22 cellular contexts compared by ENCODE assay signal in the genomic region with DNA sequence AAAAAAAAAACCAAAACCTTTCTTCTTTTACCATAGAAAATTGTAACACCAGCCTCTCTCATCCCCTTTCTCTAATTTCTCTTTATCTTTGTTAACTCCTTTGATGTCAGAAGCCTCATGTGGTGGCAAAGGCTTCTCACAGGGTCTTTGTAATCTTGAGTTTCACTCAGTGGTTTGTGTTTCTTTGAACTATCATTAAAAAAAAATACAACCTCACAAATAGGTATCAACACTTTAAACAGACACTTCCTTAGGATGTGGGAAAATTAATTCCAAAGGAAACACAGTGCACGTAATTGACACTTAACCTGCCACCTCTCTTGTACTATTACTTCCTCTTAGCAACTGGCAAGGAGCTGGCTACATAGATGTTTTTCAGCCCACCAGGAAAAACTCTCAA.
DNase-seq lines count a peak whose midpoint lies in the region; ATAC-seq and TF ChIP-seq lines count a peak whose summit lies in the region.
"Had no signal": no experiment of that assay in that cellular context is flagged by ENCODE, and none has a peak within 500 bp of the region (broad histone marks: within the 10 kb centered on the region; RNA-seq: fewer than 3 reads in every experiment).

No MANE protein-coding gene starts in this region.

- H3K4me1 Mint-ChIP-seq in activated CD4-positive, alpha-beta T cell treated with anti-CD3 and anti-CD28 coated beads, Interleukin-2, amount 10 ng/mL, durations not matched to agents 24 days and 14 days, result peaks cover 41% of the 10 kb centered on the region
- peaks cover 11% of the 10 kb centered on the region for H3K4me1 Mint-ChIP-seq in T-helper 17 cell
- peaks cover 3 to 9% of the 10 kb centered on the region in 2 donors for H3K4me1 Mint-ChIP-seq in immature natural killer cell

- no peaks in the 10 kb centered on the region for H3K9me3 Mint-ChIP-seq in activated CD4-positive, alpha-beta T cell treated with anti-CD3 and anti-CD28 coated beads, Interleukin-2, amount 10 ng/mL, durations not matched to agents 24 days and 14 days
- H3K9me3 Mint-ChIP-seq in immature natural killer cell, result no peaks in the 10 kb centered on the region
- H3K9me3 Mint-ChIP-seq: mesothelial cell of epicardium, naive B cell had no signal

- no peaks in the 10 kb centered on the region for H3K9me3 ChIP-seq in DND-41 (ENCODE audit: insufficient read depth, low read length, severe bottlenecking)
- H3K9me3 ChIP-seq in T-helper 17 cell (ENCODE audit: control insufficient read depth, low read length, poor library complexity, severe bottlenecking), result no peaks in the 10 kb centered on the region
- H3K9me3 ChIP-seq: adrenal gland, body of pancreas, SJCRH30, transverse colon had no signal

- H3K4me1 ChIP-seq in DND-41 (ENCODE audit: insufficient read depth, low read length), result peaks cover 5% of the 10 kb centered on the region; the same call in 1 of the 2 replicates
- H3K4me1 ChIP-seq: body of pancreas, SJCRH30, transverse colon had no signal

- no peak overlapping the region for H3K9ac ChIP-seq in DND-41 (ENCODE audit: low read depth, low read length)

- no peak for DNase-seq in activated CD4-positive, alpha-beta T cell treated with anti-CD3 and anti-CD28 coated beads, Interleukin-2, amount 10 ng/mL, durations not matched to agents 24 days and 14 days
- no peak for DNase-seq in activated CD4-positive, alpha-beta T cell treated with anti-CD3 and anti-CD28 coated beads, Interleukin-2, amount 50 U/mL, for 1 hour
- DNase-seq in DND-41, result peak; percentile 40
- DNase-seq in T-helper 17 cell, result no peak
- DNase-seq in immature natural killer cell, result peak in 2 of 3 donors; percentile 9 to 10
- DNase-seq in NOMO-1 treated with dmso at 0.1 percent for 144 hours (lab: John Stamatoyannopoulos, UW; ENCODE audit: unreplicated experiment), result no peak
- DNase-seq in AG20443 (ENCODE audit: low spot score), result no peak
- no peak for DNase-seq in NOMO-1 treated with DMSO at 0.1 percent for 48 hours (lab: John Stamatoyannopoulos, UW; ENCODE audit: unreplicated experiment)
- DNase-seq: adrenal gland, AML-193, body of pancreas, dorsolateral prefrontal cortex, hypothalamus, Kasumi-1, left ventricle myocardium superior, naive B cell, NCI-H1092, NCI-H187, SJCRH30, transverse colon had no signal

- H4K20me1 ChIP-seq in DND-41 (ENCODE audit: insufficient read depth, low read length), result no peaks in the 10 kb centered on the region

- H2AFZ ChIP-seq in DND-41 (ENCODE audit: low read depth, low read length), result no peak overlapping the region

- TF ChIP-seq CTCF in DND-41 (IDR thresholded peaks at IDR 0.05; ENCODE audit: borderline replicate concordance, extremely low read depth, low read length, poor library complexity, severe bottlenecking), result no peak

- peak overlapping the region; percentile 22 for H3K4me3 Mint-ChIP-seq in activated CD4-positive, alpha-beta T cell treated with anti-CD3 and anti-CD28 coated beads, Interleukin-2, amount 10 ng/mL, durations not matched to agents 24 days and 14 days
- H3K4me3 Mint-ChIP-seq in T-helper 17 cell, result peak overlapping the region; percentile 59
- H3K4me3 Mint-ChIP-seq in immature natural killer cell, result peak overlapping the region in 1 of 5 donors; percentile 10
- H3K4me3 Mint-ChIP-seq: mesothelial cell of epicardium had no signal

- peaks cover 16% of the 10 kb centered on the region for H3K27me3 Mint-ChIP-seq in activated CD4-positive, alpha-beta T cell treated with anti-CD3 and anti-CD28 coated beads, Interleukin-2, amount 10 ng/mL, durations not matched to agents 24 days and 14 days
- H3K27me3 Mint-ChIP-seq in T-helper 17 cell (peaks cover 88% of the 10 kb centered on the region), immature natural killer cell (ENCODE audit: low read depth in 3 of 3) (peaks cover 5 to 21% (median 9%) of the 10 kb centered on the region in 3 donors)

- no peaks in the 10 kb centered on the region for H3K79me2 ChIP-seq in DND-41 (ENCODE audit: insufficient read depth, low read length)

- H3K4me3 ChIP-seq in DND-41 (ENCODE audit: low read depth in 1 of 2, low read length in 2 of 2), result no peak overlapping the region
- H3K4me3 ChIP-seq: adrenal gland, body of pancreas, dorsolateral prefrontal cortex, SJCRH30, transverse colon had no signal

- H3K4me2 ChIP-seq in DND-41 (ENCODE audit: insufficient read depth, low read length), result no peak overlapping the region

- no peaks in the 10 kb centered on the region for H3K36me3 ChIP-seq in DND-41 (ENCODE audit: insufficient read depth, low read length)
- H3K36me3 ChIP-seq: adrenal gland, SJCRH30, transverse colon had no signal

- ATAC-seq in DND-41 (ENCODE audit: insufficient read depth, low read depth) (peak; percentile 93), T-helper 17 cell (no peak)
- ATAC-seq: body of pancreas, left ventricle myocardium superior had no signal

- intact Hi-C loops in activated CD4-positive, alpha-beta T cell treated with anti-CD3 and anti-CD28 coated beads, Interleukin-2, amount 10 ng/mL, durations not matched to agents 24 days and 14 days (cut with micrococcal nuclease), result no loop called here

- peaks cover 51% of the 10 kb centered on the region for H3K27me3 ChIP-seq in DND-41 (ENCODE audit: insufficient read depth, low read length, poor library complexity)
- H3K27me3 ChIP-seq: body of pancreas, SJCRH30 had no signal

- H3K27ac Mint-ChIP-seq in activated CD4-positive, alpha-beta T cell treated with anti-CD3 and anti-CD28 coated beads, Interleukin-2, amount 10 ng/mL, durations not matched to agents 24 days and 14 days, result peak overlapping the region; percentile 21
- H3K27ac Mint-ChIP-seq in T-helper 17 cell, result no peak overlapping the region
- peak overlapping the region in 1 of 6 donors; percentile 2 for H3K27ac Mint-ChIP-seq in immature natural killer cell
- H3K27ac Mint-ChIP-seq: mesothelial cell of epicardium, naive B cell had no signal

- no peak overlapping the region for H3K27ac ChIP-seq in DND-41 (ENCODE audit: low read length)
- H3K27ac ChIP-seq: adrenal gland, body of pancreas, dorsolateral prefrontal cortex, HL-60, SJCRH30, transverse colon had no signal

- peaks cover 2% of the 10 kb centered on the region for H3K36me3 Mint-ChIP-seq in activated CD4-positive, alpha-beta T cell treated with anti-CD3 and anti-CD28 coated beads, Interleukin-2, amount 10 ng/mL, durations not matched to agents 24 days and 14 days (ENCODE audit: low read depth)
- H3K36me3 Mint-ChIP-seq in T-helper 17 cell (ENCODE audit: low read depth) (peaks cover 10% of the 10 kb centered on the region), immature natural killer cell (no peaks in the 10 kb centered on the region)
- H3K36me3 Mint-ChIP-seq: mesothelial cell of epicardium, naive B cell had no signal

Comparison
In these comparisons a context has a peak if more than half of its experiments do, and no peak if none do; other contexts are left out.
1. DNase-seq: peak in DND-41 (single experiment) and immature natural killer cell (2 of 3); none in activated CD4-positive, alpha-beta T cell treated with anti-CD3 and anti-CD28 coated beads, Interleukin-2, amount 10 ng/mL, durations not matched to agents 24 days and 14 days (single experiment), activated CD4-positive, alpha-beta T cell treated with anti-CD3 and anti-CD28 coated beads, Interleukin-2, amount 50 U/mL, for 1 hour (single experiment), T-helper 17 cell (0 of 3), NOMO-1 treated with dmso at 0.1 percent for 144 hours (single experiment), AG20443 (single experiment) and NOMO-1 treated with DMSO at 0.1 percent for 48 hours (single experiment).